ENCODE assay signal across 1 cellular context in the genomic region with DNA sequence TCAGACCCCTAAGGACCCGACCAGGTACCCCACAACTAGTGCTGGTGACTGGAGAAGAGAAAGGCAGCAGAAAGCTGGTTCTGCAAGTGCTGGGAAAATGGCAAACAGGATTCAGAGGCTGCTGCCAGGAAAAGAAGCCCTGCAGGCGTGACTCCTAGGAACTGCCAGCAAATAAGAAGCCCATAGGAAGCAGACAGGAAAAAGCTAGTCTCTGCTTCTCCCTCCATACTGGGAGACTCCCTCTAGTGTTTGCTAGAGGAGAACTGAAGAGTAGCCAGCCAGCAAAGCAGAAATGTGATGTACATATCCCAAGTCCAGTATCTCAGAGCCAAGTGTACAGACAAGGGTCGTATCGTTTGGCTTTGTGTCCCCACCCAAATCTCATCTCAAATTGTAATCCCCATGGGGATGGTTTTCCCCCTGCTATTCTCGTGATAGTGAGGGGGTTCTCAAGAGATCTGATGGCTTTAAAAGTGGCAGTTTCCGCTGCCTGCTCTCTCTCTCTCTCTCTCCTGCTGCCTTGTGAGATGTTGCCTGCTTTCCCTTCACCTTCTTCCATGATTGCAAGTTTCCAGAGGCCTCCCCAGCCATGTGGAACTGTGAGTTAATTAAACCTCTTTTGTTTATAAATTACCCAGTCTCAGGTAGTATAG.
TF ChIP-seq lines count a peak whose summit lies in the region.

No MANE protein-coding gene starts in this region.

TF ChIP-seq in GM12878, 131 proteins besides CTCF, POLR2A, EP300 and RAD21 (continued from another document):
- TF ChIP-seq, protein P1, sequence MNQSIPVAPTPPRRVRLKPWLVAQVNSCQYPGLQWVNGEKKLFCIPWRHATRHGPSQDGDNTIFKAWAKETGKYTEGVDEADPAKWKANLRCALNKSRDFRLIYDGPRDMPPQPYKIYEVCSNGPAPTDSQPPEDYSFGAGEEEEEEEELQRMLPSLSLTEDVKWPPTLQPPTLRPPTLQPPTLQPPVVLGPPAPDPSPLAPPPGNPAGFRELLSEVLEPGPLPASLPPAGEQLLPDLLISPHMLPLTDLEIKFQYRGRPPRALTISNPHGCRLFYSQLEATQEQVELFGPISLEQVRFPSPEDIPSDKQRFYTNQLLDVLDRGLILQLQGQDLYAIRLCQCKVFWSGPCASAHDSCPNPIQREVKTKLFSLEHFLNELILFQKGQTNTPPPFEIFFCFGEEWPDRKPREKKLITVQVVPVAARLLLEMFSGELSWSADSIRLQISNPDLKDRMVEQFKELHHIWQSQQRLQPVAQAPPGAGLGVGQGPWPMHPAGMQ (IDR thresholded peaks at IDR 0.05; ENCODE audit: borderline replicate concordance), result no peak
- TF ChIP-seq CREB1 (IDR thresholded peaks at IDR 0.05; ENCODE audit: low read depth) (no peak), KDM1A (IDR thresholded peaks at IDR 0.05; ENCODE audit: borderline replicate concordance) (no peak), IKZF2 (IDR thresholded peaks at IDR 0.05) (no peak), ZNF274 (IDR thresholded peaks at IDR 0.05; ENCODE audit: insufficient read depth, insufficient read length) (no peak), SMAD1 (IDR thresholded peaks at IDR 0.05; ENCODE audit: low read depth, partially characterized antibody) (no peak), TAF1 (IDR thresholded peaks at IDR 0.05; ENCODE audit: borderline replicate concordance, low read depth, low read length) (no peak), EGR1 (IDR thresholded peaks at IDR 0.05; ENCODE audit: borderline replicate concordance in 1 of 2, low read depth in 2 of 2, low read length in 2 of 2) (no peak), BHLHE40 (IDR thresholded peaks at IDR 0.05; ENCODE audit: borderline replicate concordance in 1 of 2, low read depth in 2 of 2, low read length in 1 of 2) (no peak), GABPA (IDR thresholded peaks at IDR 0.05; ENCODE audit: low read depth) (no peak), PML (IDR thresholded peaks at IDR 0.05; ENCODE audit: low read length) (no peak)
- TF ChIP-seq, protein P2, sequence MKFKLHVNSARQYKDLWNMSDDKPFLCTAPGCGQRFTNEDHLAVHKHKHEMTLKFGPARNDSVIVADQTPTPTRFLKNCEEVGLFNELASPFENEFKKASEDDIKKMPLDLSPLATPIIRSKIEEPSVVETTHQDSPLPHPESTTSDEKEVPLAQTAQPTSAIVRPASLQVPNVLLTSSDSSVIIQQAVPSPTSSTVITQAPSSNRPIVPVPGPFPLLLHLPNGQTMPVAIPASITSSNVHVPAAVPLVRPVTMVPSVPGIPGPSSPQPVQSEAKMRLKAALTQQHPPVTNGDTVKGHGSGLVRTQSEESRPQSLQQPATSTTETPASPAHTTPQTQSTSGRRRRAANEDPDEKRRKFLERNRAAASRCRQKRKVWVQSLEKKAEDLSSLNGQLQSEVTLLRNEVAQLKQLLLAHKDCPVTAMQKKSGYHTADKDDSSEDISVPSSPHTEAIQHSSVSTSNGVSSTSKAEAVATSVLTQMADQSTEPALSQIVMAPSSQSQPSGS (IDR thresholded peaks at IDR 0.05; ENCODE audit: low read length), result no peak
- TF ChIP-seq, protein P3, sequence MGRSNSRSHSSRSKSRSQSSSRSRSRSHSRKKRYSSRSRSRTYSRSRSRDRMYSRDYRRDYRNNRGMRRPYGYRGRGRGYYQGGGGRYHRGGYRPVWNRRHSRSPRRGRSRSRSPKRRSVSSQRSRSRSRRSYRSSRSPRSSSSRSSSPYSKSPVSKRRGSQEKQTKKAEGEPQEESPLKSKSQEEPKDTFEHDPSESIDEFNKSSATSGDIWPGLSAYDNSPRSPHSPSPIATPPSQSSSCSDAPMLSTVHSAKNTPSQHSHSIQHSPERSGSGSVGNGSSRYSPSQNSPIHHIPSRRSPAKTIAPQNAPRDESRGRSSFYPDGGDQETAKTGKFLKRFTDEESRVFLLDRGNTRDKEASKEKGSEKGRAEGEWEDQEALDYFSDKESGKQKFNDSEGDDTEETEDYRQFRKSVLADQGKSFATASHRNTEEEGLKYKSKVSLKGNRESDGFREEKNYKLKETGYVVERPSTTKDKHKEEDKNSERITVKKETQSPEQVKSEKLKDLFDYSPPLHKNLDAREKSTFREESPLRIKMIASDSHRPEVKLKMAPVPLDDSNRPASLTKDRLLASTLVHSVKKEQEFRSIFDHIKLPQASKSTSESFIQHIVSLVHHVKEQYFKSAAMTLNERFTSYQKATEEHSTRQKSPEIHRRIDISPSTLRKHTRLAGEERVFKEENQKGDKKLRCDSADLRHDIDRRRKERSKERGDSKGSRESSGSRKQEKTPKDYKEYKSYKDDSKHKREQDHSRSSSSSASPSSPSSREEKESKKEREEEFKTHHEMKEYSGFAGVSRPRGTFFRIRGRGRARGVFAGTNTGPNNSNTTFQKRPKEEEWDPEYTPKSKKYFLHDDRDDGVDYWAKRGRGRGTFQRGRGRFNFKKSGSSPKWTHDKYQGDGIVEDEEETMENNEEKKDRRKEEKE (IDR thresholded peaks at IDR 0.05), result no peak
- TF ChIP-seq, protein P4, sequence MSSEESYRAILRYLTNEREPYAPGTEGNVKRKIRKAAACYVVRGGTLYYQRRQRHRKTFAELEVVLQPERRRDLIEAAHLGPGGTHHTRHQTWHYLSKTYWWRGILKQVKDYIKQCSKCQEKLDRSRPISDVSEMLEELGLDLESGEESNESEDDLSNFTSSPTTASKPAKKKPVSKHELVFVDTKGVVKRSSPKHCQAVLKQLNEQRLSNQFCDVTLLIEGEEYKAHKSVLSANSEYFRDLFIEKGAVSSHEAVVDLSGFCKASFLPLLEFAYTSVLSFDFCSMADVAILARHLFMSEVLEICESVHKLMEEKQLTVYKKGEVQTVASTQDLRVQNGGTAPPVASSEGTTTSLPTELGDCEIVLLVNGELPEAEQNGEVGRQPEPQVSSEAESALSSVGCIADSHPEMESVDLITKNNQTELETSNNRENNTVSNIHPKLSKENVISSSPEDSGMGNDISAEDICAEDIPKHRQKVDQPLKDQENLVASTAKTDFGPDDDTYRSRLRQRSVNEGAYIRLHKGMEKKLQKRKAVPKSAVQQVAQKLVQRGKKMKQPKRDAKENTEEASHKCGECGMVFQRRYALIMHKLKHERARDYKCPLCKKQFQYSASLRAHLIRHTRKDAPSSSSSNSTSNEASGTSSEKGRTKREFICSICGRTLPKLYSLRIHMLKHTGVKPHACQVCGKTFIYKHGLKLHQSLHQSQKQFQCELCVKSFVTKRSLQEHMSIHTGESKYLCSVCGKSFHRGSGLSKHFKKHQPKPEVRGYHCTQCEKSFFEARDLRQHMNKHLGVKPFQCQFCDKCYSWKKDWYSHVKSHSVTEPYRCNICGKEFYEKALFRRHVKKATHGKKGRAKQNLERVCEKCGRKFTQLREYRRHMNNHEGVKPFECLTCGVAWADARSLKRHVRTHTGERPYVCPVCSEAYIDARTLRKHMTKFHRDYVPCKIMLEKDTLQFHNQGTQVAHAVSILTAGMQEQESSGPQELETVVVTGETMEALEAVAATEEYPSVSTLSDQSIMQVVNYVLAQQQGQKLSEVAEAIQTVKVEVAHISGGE (CRISPR knock-in tag; IDR thresholded peaks at IDR 0.05), result no peak
- TF ChIP-seq, protein P5, sequence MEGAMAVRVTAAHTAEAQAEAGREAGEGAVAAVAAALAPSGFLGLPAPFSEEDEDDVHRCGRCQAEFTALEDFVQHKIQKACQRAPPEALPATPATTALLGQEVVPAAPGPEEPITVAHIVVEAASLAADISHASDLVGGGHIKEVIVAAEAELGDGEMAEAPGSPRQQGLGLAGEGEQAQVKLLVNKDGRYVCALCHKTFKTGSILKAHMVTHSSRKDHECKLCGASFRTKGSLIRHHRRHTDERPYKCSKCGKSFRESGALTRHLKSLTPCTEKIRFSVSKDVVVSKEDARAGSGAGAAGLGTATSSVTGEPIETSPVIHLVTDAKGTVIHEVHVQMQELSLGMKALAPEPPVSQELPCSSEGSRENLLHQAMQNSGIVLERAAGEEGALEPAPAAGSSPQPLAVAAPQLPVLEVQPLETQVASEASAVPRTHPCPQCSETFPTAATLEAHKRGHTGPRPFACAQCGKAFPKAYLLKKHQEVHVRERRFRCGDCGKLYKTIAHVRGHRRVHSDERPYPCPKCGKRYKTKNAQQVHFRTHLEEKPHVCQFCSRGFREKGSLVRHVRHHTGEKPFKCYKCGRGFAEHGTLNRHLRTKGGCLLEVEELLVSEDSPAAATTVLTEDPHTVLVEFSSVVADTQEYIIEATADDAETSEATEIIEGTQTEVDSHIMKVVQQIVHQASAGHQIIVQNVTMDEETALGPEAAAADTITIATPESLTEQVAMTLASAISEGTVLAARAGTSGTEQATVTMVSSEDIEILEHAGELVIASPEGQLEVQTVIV (IDR thresholded peaks at IDR 0.05; ENCODE audit: borderline replicate concordance, partially characterized antibody), result no peak
TF ChIP-seq in GM12878: peak in this region for 0.
